8 cellular contexts compared by ENCODE assay signal in the genomic region with DNA sequence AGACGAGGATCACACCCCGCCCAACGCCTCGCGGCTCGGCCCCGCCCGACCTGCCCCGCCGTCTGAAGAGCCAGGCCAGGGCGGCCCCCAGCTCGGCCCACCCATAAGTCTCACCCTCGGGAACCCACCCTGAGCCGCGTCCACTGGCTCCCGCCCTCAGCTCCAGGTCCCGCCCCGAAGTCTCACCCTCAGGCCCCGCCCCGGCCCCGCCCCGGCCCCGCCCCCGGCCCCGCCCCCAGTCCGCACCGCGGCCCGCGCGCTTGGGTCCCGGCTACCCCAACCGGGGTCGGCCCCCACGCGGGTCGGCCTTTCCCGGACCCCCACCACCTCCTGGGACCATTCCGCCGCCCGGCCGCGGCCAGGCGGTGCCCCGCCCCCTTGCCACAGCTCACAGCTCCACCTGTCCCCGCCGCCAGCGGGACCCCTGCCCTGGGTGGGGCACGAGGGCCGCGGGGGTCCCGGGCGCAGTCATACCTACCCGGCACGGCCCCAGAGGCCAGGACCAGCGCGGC. TPM values are rescaled to one million over a fixed set of nuclear protein-coding genes. Genes with fewer than 3 reads are reported as not detected.
A peak's percentile ranks its signal among the peaks of the same experiment; 100 is the strongest.
DNase-seq lines count a peak whose midpoint lies in the region; ATAC-seq, FAIRE-seq and TF ChIP-seq lines count a peak whose summit lies in the region.

No MANE protein-coding gene starts in this region.

- H3K9me3 Mint-ChIP-seq in H9, result no peaks in the 10 kb centered on the region; a peak in 1 of 5 replicates

- H3K36me3 ChIP-seq in GM12878 (ENCODE audit: control insufficient read depth in 2 of 2, insufficient read depth in 2 of 2, low read length in 1 of 2), result no peaks in the 10 kb centered on the region

- H2AK5ac ChIP-seq in H9 (ENCODE audit: insufficient read length, low read length), result no peak overlapping the region

- no peak overlapping the region for H3K27ac Mint-ChIP-seq in H9

- H3K27me3 ChIP-seq in H9 (ENCODE audit: insufficient read depth, low read length), result peaks cover 13% of the 10 kb centered on the region; the same call in 1 of the 2 replicates
- H3K27me3 ChIP-seq in GM12878 (replicated peaks in 1 of 2; ENCODE audit: control insufficient read depth in 2 of 2, insufficient read depth in 2 of 2, low read length in 1 of 2), result peaks cover 8 to 9% of the 10 kb centered on the region in 2 experiments

- intact Hi-C loops in GM12878 (cut with micrococcal nuclease; ENCODE audit: unreplicated experiment), result no loop called here

- WGBS in H9 (ENCODE audit: extremely low coverage, insufficient read length, low lambda C conversion rate), result no CpG with 5 or more reads among the region's 57 CpGs
- WGBS in GM12878 (ENCODE audit: insufficient coverage, insufficient replicate concordance, low lambda C conversion rate, missing lambda C conversion rate), result 3% methylated on average over 13 of the region's 57 CpGs

- no peak overlapping the region for H3K23ac ChIP-seq in H9 (ENCODE audit: insufficient read length, low read depth, low read length)

- no TSS peak for BruUV-seq in GM12878 (replicated peaks; lab: Mats Ljungman, UMichigan)

- H3K9ac ChIP-seq in H9 (ENCODE audit: extremely low read depth, insufficient read length, low read length), result no peak overlapping the region
- no peak overlapping the region for H3K9ac ChIP-seq in GM12878 (ENCODE audit: control insufficient read depth, insufficient read depth, low read length)

- SMC1A ChIA-PET in GM12878 (lab: Charles Lee; ENCODE audit: uncharacterized antibody, unreplicated experiment), result interaction anchor here (1.8 kb wide), 1 partner anchor 56 kb away, joined by 4 read pairs; no protein-coding TSS in a partner anchor

- CTCF ChIA-PET in GM12878 (lab: Yijun Ruan, JAX), result no interaction called here

- H4K8ac ChIP-seq in H9 (replicated peaks; ENCODE audit: insufficient read length, low read depth, low read length), result no peak overlapping the region

- no peaks in the 10 kb centered on the region for H3K36me3 Mint-ChIP-seq in H9 (ENCODE audit: insufficient read depth in 1 of 3, low read depth in 3 of 3)

- DNase-seq in AG08396 (ENCODE audit: low spot score), result peak; percentile 86
- peak; percentile 72 for DNase-seq in H9
- DNase-seq in T-helper 2 cell, result peak; percentile 16 to 37 (median 22)
- no peak for DNase-seq in GM12878 (ENCODE audit: low read depth, low spot score)
- DNase-seq in iPS-NIHi11 (ENCODE audit: low spot score), result peak; percentile 90
- DNase-seq in stimulated activated CD4-positive, alpha-beta T cell treated with anti-CD3 and anti-CD28 coated beads, Interleukin-1b, Interleukin-23, amount 100 ng/mL, for 48 hours, result peak; percentile 22
- DNase-seq in NAMALWA (ENCODE audit: low spot score), result no peak

- POLR2A ChIA-PET in GM12878 (lab: Charles Lee), result interaction anchor here (0.6 kb wide), 1 partner anchor 46 kb away, joined by 3 read pairs; no protein-coding TSS in a partner anchor

- H3K79me1 ChIP-seq in H9 (ENCODE audit: insufficient read depth, low read depth, low read length, poor library complexity, severe bottlenecking), result no peaks in the 10 kb centered on the region

- H3K14ac ChIP-seq in H9 (ENCODE audit: insufficient read depth, low read length), result no peak overlapping the region

- no peaks in the 10 kb centered on the region for H3K79me2 ChIP-seq in H9 (ENCODE audit: insufficient read depth, low read length)
- no peaks in the 10 kb centered on the region for H3K79me2 ChIP-seq in GM12878 (ENCODE audit: control insufficient read depth, insufficient read depth, low read length)

- no peak overlapping the region for H2BK12ac ChIP-seq in H9 (ENCODE audit: insufficient read length, low read depth, low read length)

- H3K27ac ChIP-seq in H9 (ENCODE audit: insufficient read length, low read depth, low read length) (no peak overlapping the region), GM12878 (ENCODE audit: control insufficient read depth, insufficient read depth) (no peak overlapping the region)

- H3K4ac ChIP-seq in H9 (ENCODE audit: low read depth, low read length), result no peak overlapping the region

- no peak overlapping the region for H2BK15ac ChIP-seq in H9 (ENCODE audit: low read depth, low read length)

- RAD21 ChIA-PET in GM12878 (lab: Charles Lee; ENCODE audit: unreplicated experiment), result interaction anchor here (1.1 kb wide), 1 partner anchor 56 kb away, joined by 4 read pairs; no protein-coding TSS in a partner anchor

- H3K9me3 ChIP-seq in H9 (ENCODE audit: control insufficient read depth, low read depth, low read length) (no peaks in the 10 kb centered on the region), GM12878 (replicated peaks; ENCODE audit: control insufficient read depth, insufficient read depth, low read length) (no peaks in the 10 kb centered on the region)

- TF ChIP-seq POLR2A in GM12878 (IDR thresholded peaks at IDR 0.05; ENCODE audit: low read depth, low read length), result no peak

- peaks cover 61% of the 10 kb centered on the region for H3K27me3 Mint-ChIP-seq in H9 (ENCODE audit: low read depth)

- TF ChIP-seq RAD21 in GM12878 (IDR thresholded peaks at IDR 0.05; ENCODE audit: insufficient read depth, low read depth, low read length), result no peak

- no peak overlapping the region for H3K18ac ChIP-seq in H9 (ENCODE audit: insufficient read length, low read depth, low read length)

- no peak overlapping the region for H2BK20ac ChIP-seq in H9 (ENCODE audit: low read depth, low read length, poor library complexity, severe bottlenecking)

- H3K4me1 ChIP-seq in H9 (ENCODE audit: insufficient read depth, low read length) (no peaks in the 10 kb centered on the region), GM12878 (ENCODE audit: control insufficient read depth, insufficient read depth, low read length) (no peaks in the 10 kb centered on the region)

- H2BK5ac ChIP-seq in H9 (ENCODE audit: insufficient read length, low read length), result no peak overlapping the region

- H3K56ac ChIP-seq in H9 (ENCODE audit: insufficient read length, low read depth, low read length), result no peak overlapping the region

- no peak for FAIRE-seq in GM12878 (lab: Jason Lieb, UNC)

- peak overlapping the region; percentile 72; the same call in 1 of the 2 replicates for H3K4me3 ChIP-seq in GM12878

- peaks cover 11% of the 10 kb centered on the region for H3K23me2 ChIP-seq in H9 (ENCODE audit: insufficient read length, low read depth, low read length, poor library complexity, severe bottlenecking)

- ATAC-seq in GM12878 (peak; percentile 77), GM19324 (IDR thresholded peaks at IDR 0.05; ENCODE audit: low FRiP score, unreplicated experiment) (no peak)

- no peak for TF ChIP-seq EP300 in GM12878 (IDR thresholded peaks at IDR 0.05; ENCODE audit: borderline replicate concordance in 1 of 2, control insufficient read depth in 1 of 2, low read depth in 2 of 2, low read length in 2 of 2)

- H3K4me3 Mint-ChIP-seq in H9, result peak overlapping the region; percentile 55 to 76

- no peak overlapping the region for H4K91ac ChIP-seq in H9 (ENCODE audit: insufficient read length, low read depth, low read length)

- in situ Hi-C loops in GM12878 (cut with MboI), result no loop called here

- TF ChIP-seq CTCF in H9 (conservative IDR thresholded peaks at IDR 0.05), result no peak
- TF ChIP-seq CTCF in GM12878 (IDR thresholded peaks at IDR 0.05 in 2 of 3, conservative IDR thresholded peaks at IDR 0.05 in 1 of 3; ENCODE audit: control insufficient read depth in 2 of 3, extremely low read depth in 1 of 3, insufficient read depth in 1 of 3, low read depth in 3 of 3, low read length in 3 of 3), result no peak

- no peak overlapping the region for H4K5ac ChIP-seq in H9 (ENCODE audit: insufficient read length, low read depth, low read length)

- H3T11ph ChIP-seq in H9 (ENCODE audit: low read length), result no peak overlapping the region

- no peak overlapping the region for H2AFZ ChIP-seq in H9 (ENCODE audit: low read length)
- H2AFZ ChIP-seq in GM12878 (ENCODE audit: control insufficient read depth, low read depth, low read length), result no peak overlapping the region; the same call in 1 of the 2 replicates

- no peak overlapping the region for H3K4me2 ChIP-seq in H9 (ENCODE audit: insufficient read depth, insufficient read length, low read length)
- H3K4me2 ChIP-seq in GM12878 (ENCODE audit: control insufficient read depth, insufficient read depth), result peak overlapping the region; percentile 82; the same call in 1 of the 2 replicates

- H4K20me1 ChIP-seq in H9 (ENCODE audit: control insufficient read depth, insufficient read depth, insufficient read length), result no peaks in the 10 kb centered on the region
- H4K20me1 ChIP-seq in GM12878 (ENCODE audit: control insufficient read depth, insufficient read depth), result no peaks in the 10 kb centered on the region

- H2BK120ac ChIP-seq in H9 (ENCODE audit: low read depth, low read length, poor library complexity, severe bottlenecking), result no peak overlapping the region

- peaks cover 2 to 8% of the 10 kb centered on the region in 2 experiments; a peak in 2 of 4 replicates for H3K4me1 Mint-ChIP-seq in H9

TF ChIP-seq in GM12878, 131 proteins besides CTCF, POLR2A, EP300 and RAD21 (continues in another document):
- TF ChIP-seq ZNF207 (IDR thresholded peaks at IDR 0.05; ENCODE audit: borderline replicate concordance), result no peak

RNA-seq across cellular contexts. Expression of gene CSPG5, which starts 0.5 kb away (rescaled TPM):
- total RNA-seq in H9 (2021) (5.4 and 5.7 TPM in 2 replicates), GM12878 (2014; rRNA removed) (0.11 and 0.17 TPM in 2 replicates), GM12878 (2014; rRNA removed; fragmentation: Illumina TruSeq; extraction: Trizol) (not detected in 2 replicates), GM12878 (2021) (0.08 and 0.16 TPM in 2 replicates)
- total RNA-seq in GM12878 (2013; cell fraction: nucleolus; rRNA removed), result 0.39 and 0.54 TPM in 2 replicates
- not detected for polyA plus RNA-seq in GM12878 (2011; ENCODE audit: low read depth)
- polyA plus RNA-seq in GM12878 (2011; rRNA removed) (0.06 TPM in 1 of 2 replicates, not detected in the other), GM12878 (2014; fragmentation: Illumina TruSeq; extraction: Trizol) (not detected in 2 replicates), GM12878 (2014; fragmentation: Nextera tagmentation; extraction: Ambion mirVana) (not detected), GM12878 (2014; rRNA removed) (0.22 TPM in 1 of 2 replicates, not detected in the other), GM12878 (2016; fragmentation: Nextera tagmentation; extraction: Ambion mirVana) (not detected)
- not detected in 2 replicates for polyA plus RNA-seq in GM12878 (2011; cell fraction: cytosol; rRNA removed)
- 0.04 and 0.09 TPM in 2 replicates for polyA plus RNA-seq in GM12878 (2011; cell fraction: nucleus; rRNA removed)
- polyA plus RNA-seq in GM12878 (2012), result 0.11 and 0.19 TPM in 2 replicates
- polyA minus RNA-seq in GM12878 (2011; rRNA and poly(A)+ RNA removed), result 0.15 and 0.26 TPM in 2 replicates
- not detected in 2 replicates for polyA minus RNA-seq in GM12878 (2011; cell fraction: cytosol; rRNA and poly(A)+ RNA removed)
- 0.36 and 0.48 TPM in 2 replicates for polyA minus RNA-seq in GM12878 (2011; cell fraction: nucleus; rRNA and poly(A)+ RNA removed)

Comparison
In these comparisons a context has a peak if more than half of its experiments do, and no peak if none do; other contexts are left out.
1. DNase-seq: peak in AG08396 (single experiment), H9 (single experiment), T-helper 2 cell (5 of 5), iPS-NIHi11 (single experiment) and stimulated activated CD4-positive, alpha-beta T cell treated with anti-CD3 and anti-CD28 coated beads, Interleukin-1b, Interleukin-23, amount 100 ng/mL, for 48 hours (single experiment); none in GM12878 (single experiment) and NAMALWA (single experiment).